14 cellular contexts compared by ENCODE assay signal in genomic region chr5:129820-130219, GRCh38. TPM values are rescaled to one million over a fixed set of nuclear protein-coding genes. Genes with fewer than 3 reads are reported as not detected.
DNase-seq lines count a peak whose midpoint lies in the region.
"Had no signal": no experiment of that assay in that cellular context is flagged by ENCODE, and none has a peak within 500 bp of the region (broad histone marks: within the 10 kb centered on the region; RNA-seq: fewer than 3 reads in every experiment).

No MANE protein-coding gene starts in this region.

- no peaks in the 10 kb centered on the region for H3K79me2 ChIP-seq in GM23248 (ENCODE audit: insufficient read depth)

- H3K4me1 ChIP-seq in GM23248 (ENCODE audit: insufficient read depth) = peaks cover 23% of the 10 kb centered on the region
- peaks cover 19% of the 10 kb centered on the region for H3K4me1 ChIP-seq in SJSA1 (replicated peaks)

- H3K9ac ChIP-seq in GM23248 = no peak overlapping the region

- no peak overlapping the region for H2AFZ ChIP-seq in GM23248

- H3F3A ChIP-seq in GM23248 (ENCODE audit: insufficient read depth) = peaks cover 10% of the 10 kb centered on the region; the same call in 1 of the 2 replicates

- peak overlapping the region; percentile 72 for H3K4me2 ChIP-seq in GM23248 (ENCODE audit: unreplicated experiment)

- H3K27ac ChIP-seq in GM23248 = peak overlapping the region; percentile 51
- H3K27ac ChIP-seq in SJSA1 = peak overlapping the region; percentile 14; the same call in 1 of the 2 replicates
- H3K27ac ChIP-seq: SK-N-MC, WERI-Rb-1 had no signal

- peak; percentile 74 for DNase-seq in GM23248
- peak in 1 of 2 experiments; percentile 68 for DNase-seq in SJSA1 (ENCODE audit: low read depth in 1 of 2, low spot score in 2 of 2)
- peak; percentile 32 for DNase-seq in fibroblast of gingiva (ENCODE audit: low read depth)
- peak; percentile 79 for DNase-seq in skeletal muscle cell (ENCODE audit: low read depth)
- DNase-seq in stimulated activated CD4-positive, alpha-beta T cell treated with anti-CD3 and anti-CD28 coated beads, Interleukin-4, amount 100 ng/mL, for 1 hour = no peak
- DNase-seq in germinal center (ENCODE audit: low spot score) = no peak
- DNase-seq in NCI-H2081 treated with DMSO at 0.1 percent for 48 hours (lab: John Stamatoyannopoulos, UW) = no peak
- DNase-seq in activated gamma-delta T cell treated with Interleukin-2 at 50 U/mL for 16 hours = no peak
- DNase-seq: activated naive CD4-positive, alpha-beta T cell treated with Interleukin-2 at 50 U/mL for 16 hours; CD8-positive, alpha-beta T cell; erythroblast; WERI-Rb-1 had no signal

- no peaks in the 10 kb centered on the region for H3K36me3 ChIP-seq in GM23248 (ENCODE audit: low read depth)
- H3K36me3 ChIP-seq in SJSA1 = no peaks in the 10 kb centered on the region
- H3K36me3 ChIP-seq: WERI-Rb-1 had no signal

- H3K9me2 ChIP-seq in GM23248 (ENCODE audit: insufficient read depth) = no peaks in the 10 kb centered on the region

- no peaks in the 10 kb centered on the region for H4K20me1 ChIP-seq in GM23248 (ENCODE audit: insufficient read depth)

- H3K4me3 ChIP-seq in GM23248 (peak overlapping the region; percentile 23; the same call in 1 of the 2 replicates), SJSA1 (no peak overlapping the region), skeletal muscle cell (ENCODE audit: low read depth, low read length) (no peak overlapping the region)
- H3K4me3 ChIP-seq: lung, SK-N-MC had no signal

- in situ Hi-C loops in GM23248 (cut with MboI) = no loop called here

- H3K27me3 ChIP-seq in GM23248 (replicated peaks; ENCODE audit: insufficient read depth) = peaks cover 10% of the 10 kb centered on the region; the same call in 1 of the 2 replicates
- no peaks in the 10 kb centered on the region for H3K27me3 ChIP-seq in SJSA1 (replicated peaks)

- H3K9me3 ChIP-seq in GM23248 (ENCODE audit: low read depth) = no peaks in the 10 kb centered on the region
- H3K9me3 ChIP-seq in SJSA1 (replicated peaks) = no peaks in the 10 kb centered on the region; the same call in 1 of the 2 replicates

RNA-seq across cellular contexts. Expression of gene PLEKHG4B, which starts 37.9 kb away (rescaled TPM):
- total RNA-seq in GM23248 (2014; rRNA removed; shearing (Covaris generic)) = not detected in 2 replicates
- polyA plus RNA-seq in GM23248 (2016; fragmentation: Nextera tagmentation; extraction: Ambion mirVana) = not detected in 2 replicates
- 0.03 and 0.34 TPM in 2 replicates for total RNA-seq in SJSA1 (2014; rRNA removed; shearing (Covaris generic))
- total RNA-seq: CD8-positive, alpha-beta T cell had no signal

Comparison
In these comparisons a context has a peak if more than half of its experiments do, and no peak if none do; other contexts are left out.
1. DNase-seq: peak in GM23248 (single experiment), fibroblast of gingiva (single experiment) and skeletal muscle cell (single experiment); none in stimulated activated CD4-positive, alpha-beta T cell treated with anti-CD3 and anti-CD28 coated beads, Interleukin-4, amount 100 ng/mL, for 1 hour (single experiment), germinal center (single experiment), NCI-H2081 treated with DMSO at 0.1 percent for 48 hours (single experiment) and activated gamma-delta T cell treated with Interleukin-2 at 50 U/mL for 16 hours (single experiment).